21 cellular contexts compared by ENCODE assay signal in the genomic region with DNA sequence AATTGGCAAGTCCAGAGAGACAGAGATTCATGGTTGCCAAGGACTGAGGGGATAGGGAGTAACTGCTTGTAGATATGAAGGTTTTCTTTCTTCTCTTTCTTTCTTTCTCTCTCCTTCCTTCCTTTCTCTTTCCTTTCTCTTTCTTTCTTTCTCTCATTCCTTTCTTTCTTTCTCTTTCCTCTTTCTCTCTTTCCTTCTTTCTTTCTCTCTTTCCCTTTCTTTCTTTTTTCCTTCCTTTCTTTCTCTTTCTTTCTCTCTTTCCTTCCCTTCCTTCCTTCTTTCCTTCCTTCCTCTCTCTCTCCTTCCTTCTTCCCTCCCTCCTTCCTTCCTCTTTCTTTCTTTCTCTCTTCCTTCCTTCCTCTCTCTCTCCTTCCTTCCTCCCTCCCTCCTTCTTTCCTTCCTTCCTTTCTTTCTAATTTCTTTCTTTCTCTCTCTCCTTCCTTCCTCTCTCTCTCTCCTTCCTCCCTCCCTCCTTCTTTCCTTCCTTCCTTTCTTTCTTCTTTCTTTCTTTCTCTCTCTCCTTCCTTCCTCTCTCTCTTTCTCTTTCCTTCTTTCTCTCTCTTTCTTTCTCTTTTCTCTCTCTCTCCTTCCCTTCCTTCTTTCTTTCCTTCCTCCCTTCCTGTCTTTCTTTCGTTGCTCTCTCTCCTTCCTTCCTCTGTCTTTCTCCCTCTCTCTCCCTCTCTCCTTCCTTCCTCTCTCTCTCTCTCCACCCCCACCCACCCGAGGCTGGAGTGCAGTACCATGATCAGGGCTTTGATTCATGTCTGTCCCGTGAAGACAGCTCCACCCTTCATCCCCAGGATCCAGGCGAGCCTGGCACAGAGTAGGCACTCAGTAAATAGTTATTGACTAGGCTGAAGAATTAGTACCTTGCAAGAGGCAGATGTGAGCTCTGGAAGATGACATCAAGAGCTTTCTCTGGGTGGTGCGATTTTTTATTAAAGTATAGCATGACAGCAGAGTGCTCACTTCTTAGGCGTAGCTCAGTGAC. TPM values are rescaled to one million over a fixed set of nuclear protein-coding genes. Genes with fewer than 3 reads are reported as not detected.
A peak's percentile ranks its signal among the peaks of the same experiment; 100 is the strongest.
DNase-seq lines count a peak whose midpoint lies in the region; ATAC-seq, FAIRE-seq and TF ChIP-seq lines count a peak whose summit lies in the region.
"Had no signal": no experiment of that assay in that cellular context is flagged by ENCODE, and none has a peak within 500 bp of the region (broad histone marks: within the 10 kb centered on the region; RNA-seq: fewer than 3 reads in every experiment).

No MANE protein-coding gene starts in this region.

- POLR2A ChIA-PET in A549 (lab: Yijun Ruan, JAX): no interaction called here
- POLR2A ChIA-PET in HepG2 (lab: Yijun Ruan, JAX): no interaction called here

- intact Hi-C loops in HepG2 (cut with micrococcal nuclease; ENCODE audit: unreplicated experiment): no loop called here
- intact Hi-C loops in lower leg skin (cut with DNase I; ENCODE audit: low total_unique reads): no loop called here

- no peak for DNase-seq in A549 (ENCODE audit: low read depth in 1 of 2, low spot score in 1 of 2)
- peak; percentile 14 for DNase-seq in HT-29 (ENCODE audit: low spot score)
- DNase-seq in HepG2 (ENCODE audit: low spot score): no peak
- no peak for DNase-seq in natural killer cell treated with Interleukin-12 subunit alpha and Interleukin-12 subunit beta and Interleukin-15 and Interleukin-18, amount 100 ng/mL, for 72 hours (ENCODE audit: low spot score)
- DNase-seq in lower leg skin (ENCODE audit: low spot score in 2 of 2): no peak
- DNase-seq: CD4-positive, CD25-positive, alpha-beta regulatory T cell; MG63; NCI-H1105; NCI-H1694 treated with DMSO at 0.1 percent for 48 hours; NCI-H2171; NCI-H446 treated with DMSO at 0.1 percent for 48 hours; NCI-H82; SK-N-SH had no signal

- no peak overlapping the region for H3K27ac ChIP-seq in A549
- no peak overlapping the region for H3K27ac ChIP-seq in HepG2 (ENCODE audit: extremely low read length, insufficient read depth, low read length)
- H3K27ac ChIP-seq: HL-60, KMS-11 had no signal

- H3K4me1 ChIP-seq in A549: peaks cover 2% of the 10 kb centered on the region; the same call in 1 of the 3 replicates
- peaks cover 31% of the 10 kb centered on the region for H3K4me1 ChIP-seq in HepG2 (ENCODE audit: insufficient read depth, low read length)

- TF ChIP-seq POLR2A in A549 (IDR thresholded peaks at IDR 0.05; ENCODE audit: low read length) (no peak), HepG2 (IDR thresholded peaks at IDR 0.05; ENCODE audit: insufficient read depth in 1 of 2, low read depth in 2 of 2, low read length in 2 of 2) (no peak), lower leg skin (IDR thresholded peaks at IDR 0.05) (no peak)

- BruUV-seq in HepG2 (replicated peaks; lab: Mats Ljungman, UMichigan): no TSS peak

- FAIRE-seq in A549 (lab: Jason Lieb, UNC) (no peak), HepG2 (lab: Jason Lieb, UNC) (no peak)
- FAIRE-seq: G401.6, GM12891 had no signal

- no peaks in the 10 kb centered on the region for H3K36me3 ChIP-seq in HepG2 (replicated peaks in 1 of 2; ENCODE audit: control insufficient read depth in 1 of 2, insufficient read depth in 2 of 2, low read length in 2 of 2)
- H3K36me3 ChIP-seq: MG63 had no signal

- no peaks in the 10 kb centered on the region for H3K79me2 ChIP-seq in HepG2 (ENCODE audit: insufficient read depth, low read length)

- in situ Hi-C loops in HepG2 (cut with HindIII; ENCODE audit: extremely low pct_ligation_motif_present, low pct_unique_long_range_greater_than_20kb): no loop called here

- H3K4me2 ChIP-seq in A549: peak overlapping the region; percentile 5; the same call in 1 of the 3 replicates
- no peak overlapping the region for H3K4me2 ChIP-seq in HepG2 (ENCODE audit: low read depth, low read length)
- H3K4me2 ChIP-seq: KMS-11, SK-N-SH had no signal

- H3K36me3 Mint-ChIP-seq in natural killer cell treated with Interleukin-12 subunit alpha and Interleukin-12 subunit beta and Interleukin-15 and Interleukin-18, amount 100 ng/mL, for 72 hours: no peaks in the 10 kb centered on the region
- H3K36me3 Mint-ChIP-seq: CD4-positive, CD25-positive, alpha-beta regulatory T cell had no signal

- TF ChIP-seq RAD21 in A549 (conservative IDR thresholded peaks at IDR 0.05 in 1 of 2, IDR thresholded peaks at IDR 0.05 in 1 of 2) (no peak), HepG2 (CRISPR knock-in tag; IDR thresholded peaks at IDR 0.05) (no peak)

- no peak overlapping the region for H3K9ac ChIP-seq in HepG2 (ENCODE audit: insufficient read depth, low read depth, low read length)
- H3K9ac ChIP-seq: KMS-11, SK-N-SH had no signal

- TF ChIP-seq EP300 in A549 (IDR thresholded peaks at IDR 0.05) (no peak), HepG2 (IDR thresholded peaks at IDR 0.05; ENCODE audit: low read depth in 2 of 2, low read length in 2 of 2) (no peak), HepG2 (CRISPR knock-in tag; IDR thresholded peaks at IDR 0.05; ENCODE audit: borderline replicate concordance) (no peak)

- no peak overlapping the region for H3K27ac Mint-ChIP-seq in natural killer cell treated with Interleukin-12 subunit alpha and Interleukin-12 subunit beta and Interleukin-15 and Interleukin-18, amount 100 ng/mL, for 72 hours
- H3K27ac Mint-ChIP-seq: CD4-positive, CD25-positive, alpha-beta regulatory T cell had no signal

- no peaks in the 10 kb centered on the region for H3K9me3 Mint-ChIP-seq in natural killer cell treated with Interleukin-12 subunit alpha and Interleukin-12 subunit beta and Interleukin-15 and Interleukin-18, amount 100 ng/mL, for 72 hours

- H3K27me3 Mint-ChIP-seq in natural killer cell treated with Interleukin-12 subunit alpha and Interleukin-12 subunit beta and Interleukin-15 and Interleukin-18, amount 100 ng/mL, for 72 hours: no peaks in the 10 kb centered on the region

- H4K20me1 ChIP-seq in HepG2 (ENCODE audit: insufficient read depth, low read length): no peaks in the 10 kb centered on the region

- CTCF ChIA-PET in A549 (lab: Yijun Ruan, JAX): interaction anchor here (1.1 to 43.0 kb wide), 4 partner anchors 10 to 42 kb away, joined by 6 to 2512 read pairs (median 232); a partner anchor contains a TSS
- CTCF ChIA-PET in HepG2 (lab: Yijun Ruan, JAX; ENCODE audit: low intra/inter-chr PET ratio, low total read pairs): no interaction called here

- no peak for TF ChIP-seq CTCF in A549 (IDR thresholded peaks at IDR 0.05)
- TF ChIP-seq CTCF in HepG2 (CRISPR knock-in tag; IDR thresholded peaks at IDR 0.05): no peak
- no peak for TF ChIP-seq CTCF in lower leg skin (IDR thresholded peaks at IDR 0.05)

- H3K4me3 ChIP-seq in A549: no peak overlapping the region
- H3K4me3 ChIP-seq in HepG2 (replicated peaks in 1 of 3; ENCODE audit: insufficient read depth in 1 of 3, low read depth in 2 of 3, low read length in 3 of 3): no peak overlapping the region
- no peak overlapping the region for H3K4me3 ChIP-seq in lower leg skin (ENCODE audit: low read depth, poor library complexity, severe bottlenecking)
- H3K4me3 ChIP-seq: MG63 had no signal

- H2AFZ ChIP-seq in HepG2 (ENCODE audit: low read length): no peak overlapping the region

- H3K4me1 Mint-ChIP-seq in natural killer cell treated with Interleukin-12 subunit alpha and Interleukin-12 subunit beta and Interleukin-15 and Interleukin-18, amount 100 ng/mL, for 72 hours (ENCODE audit: low read depth in 2 of 2): no peaks in the 10 kb centered on the region
- H3K4me1 Mint-ChIP-seq: CD4-positive, CD25-positive, alpha-beta regulatory T cell had no signal

- H3K9me3 ChIP-seq in A549 (no peaks in the 10 kb centered on the region), HepG2 (ENCODE audit: low read length) (no peaks in the 10 kb centered on the region)
- H3K9me3 ChIP-seq: SK-N-SH had no signal

- peaks cover 3 to 16% of the 10 kb centered on the region in 2 experiments; a peak in 3 of 5 replicates for H3K27me3 ChIP-seq in HepG2 (ENCODE audit: control insufficient read depth in 1 of 2, insufficient read depth in 2 of 2, low read length in 2 of 2)
- H3K27me3 ChIP-seq: MG63 had no signal

- peak; percentile 43 to 51; a peak in 4 of 6 replicates for ATAC-seq in A549
- no peak for ATAC-seq in HepG2
- no peak for ATAC-seq in natural killer cell treated with Interleukin-12 subunit alpha and Interleukin-12 subunit beta and Interleukin-15 and Interleukin-18, amount 100 ng/mL, for 72 hours
- no peak for ATAC-seq in GM19324 (IDR thresholded peaks at IDR 0.05; ENCODE audit: low FRiP score, unreplicated experiment)
- ATAC-seq: Panc1, Right ventricle myocardium inferior had no signal

- 22% methylated on average over 6 of the region's 6 CpGs for WGBS in A549 (ENCODE audit: missing lambda C conversion rate)
- 13% methylated on average over 6 of the region's 6 CpGs for WGBS in HepG2 (ENCODE audit: low lambda C conversion rate)
- WGBS in lower leg skin, 2 donors: 35 to 39% methylated on average over 6 of the region's 6 CpGs

- H3K4me3 Mint-ChIP-seq in natural killer cell treated with Interleukin-12 subunit alpha and Interleukin-12 subunit beta and Interleukin-15 and Interleukin-18, amount 100 ng/mL, for 72 hours: no peak overlapping the region
- H3K4me3 Mint-ChIP-seq: CD4-positive, CD25-positive, alpha-beta regulatory T cell had no signal

RNA-seq across cellular contexts. Expression of a gene that starts 24.3 kb away (rescaled TPM):
- polyA plus RNA-seq in A549 (2011; rRNA removed) (not detected in 2 replicates), A549 (2017; fragmentation: RNase III; extraction: RNeasy Plus Mini Kit Qiagen cat#74134 plus additional on column Dnase treatment) (0.12 TPM in 1 of 3 replicates, not detected in the others), HepG2 (2011; rRNA removed) (not detected in 2 replicates)
- polyA plus RNA-seq in A549 (2012; cell fraction: cytosol; rRNA removed): 0.04 and 0.05 TPM in 2 replicates
- 0.07 TPM in 1 of 2 replicates, not detected in the other for polyA plus RNA-seq in A549 (2012; cell fraction: nucleus; rRNA removed)
- not detected in 2 replicates for polyA minus RNA-seq in A549 (2011; rRNA and poly(A)+ RNA removed)
- total RNA-seq in HT-29 (2014; rRNA removed; shearing (Covaris generic)): not detected in 2 replicates
- total RNA-seq in HepG2 (2016; rRNA removed; fragmentation: Illumina TruSeq; extraction: Trizol) (not detected in 2 replicates), lower leg skin (not detected)
- total RNA-seq in HepG2 (2016; cell fraction: cytosol; rRNA removed; fragmentation: Illumina TruSeq; extraction: Trizol; ENCODE audit: low read depth): not detected in 2 replicates
- not detected in 2 replicates for total RNA-seq in HepG2 (2016; cell fraction: insoluble cytoplasmic fraction; rRNA removed; fragmentation: Illumina TruSeq; extraction: Trizol)
- total RNA-seq in HepG2 (2016; cell fraction: membrane; rRNA removed; fragmentation: Illumina TruSeq; extraction: Trizol): not detected in 2 replicates
- total RNA-seq in HepG2 (2016; cell fraction: nucleus; rRNA removed; fragmentation: Illumina TruSeq; extraction: Trizol): not detected in 2 replicates
- not detected in 2 replicates for polyA plus RNA-seq in HepG2 (2011; cell fraction: cytosol; rRNA removed)
- not detected in 2 replicates for polyA plus RNA-seq in HepG2 (2011; cell fraction: nucleus; rRNA removed)
- polyA plus RNA-seq in HepG2 (2012): 0.11 TPM in 1 of 2 replicates, not detected in the other
- polyA plus RNA-seq in HepG2 (2016; cell fraction: cytosol; fragmentation: Illumina TruSeq; extraction: Trizol; ENCODE audit: low read depth): not detected in 2 replicates
- not detected in 2 replicates for polyA plus RNA-seq in HepG2 (2016; cell fraction: insoluble cytoplasmic fraction; fragmentation: Illumina TruSeq; extraction: Trizol; ENCODE audit: low read depth)
- polyA plus RNA-seq in HepG2 (2016; cell fraction: membrane; fragmentation: Illumina TruSeq; extraction: Trizol; ENCODE audit: low read depth): not detected in 2 replicates
- not detected in 2 replicates for polyA plus RNA-seq in HepG2 (2016; cell fraction: nucleus; fragmentation: Illumina TruSeq; extraction: Trizol; ENCODE audit: insufficient read depth, low read depth)
- polyA minus RNA-seq in HepG2 (2011; rRNA and poly(A)+ RNA removed; ENCODE audit: low replicate concordance): not detected in 2 replicates
- not detected in 2 replicates for polyA minus RNA-seq in HepG2 (2011; cell fraction: cytosol; rRNA and poly(A)+ RNA removed)
- not detected in 2 replicates for polyA minus RNA-seq in HepG2 (2011; cell fraction: nucleus; rRNA and poly(A)+ RNA removed)
- total RNA-seq in natural killer cell treated with Interleukin-12 subunit alpha and Interleukin-12 subunit beta and Interleukin-15 and Interleukin-18, amount 100 ng/mL, for 72 hours: not detected
- total RNA-seq: A673; CD4-positive, CD25-positive, alpha-beta regulatory T cell; Right ventricle myocardium inferior had no signal
- polyA plus RNA-seq: CD4-positive, CD25-positive, alpha-beta regulatory T cell; SK-N-SH had no signal

RNA-seq across cellular contexts. Expression of a gene that starts 32.8 kb away (rescaled TPM):
- polyA plus RNA-seq in A549 (2011; rRNA removed) (3,076 and 3,452 TPM in 2 replicates), A549 (2017; fragmentation: RNase III; extraction: RNeasy Plus Mini Kit Qiagen cat#74134 plus additional on column Dnase treatment) (2,179 to 2,449 TPM (median 2,307 TPM) in 3 replicates), HepG2 (2011; rRNA removed) (2,935 and 3,116 TPM in 2 replicates)
- polyA plus RNA-seq in A549 (2012; cell fraction: cytosol; rRNA removed): 3,719 and 4,748 TPM in 2 replicates
- 1,546 and 2,457 TPM in 2 replicates for polyA plus RNA-seq in A549 (2012; cell fraction: nucleus; rRNA removed)
- 258 and 279 TPM in 2 replicates for polyA minus RNA-seq in A549 (2011; rRNA and poly(A)+ RNA removed)
- total RNA-seq in HT-29 (2014; rRNA removed; shearing (Covaris generic)): 3,028 and 3,073 TPM in 2 replicates
- total RNA-seq in HepG2 (2016; rRNA removed; fragmentation: Illumina TruSeq; extraction: Trizol) (2,153 and 2,627 TPM in 2 replicates), lower leg skin (1,000 to 10,000 TPM; 2,721 to 5,210 (median 3,159) TPM)
- total RNA-seq in HepG2 (2016; cell fraction: cytosol; rRNA removed; fragmentation: Illumina TruSeq; extraction: Trizol; ENCODE audit: low read depth): 3,385 and 3,407 TPM in 2 replicates
- 2,139 and 2,989 TPM in 2 replicates for total RNA-seq in HepG2 (2016; cell fraction: insoluble cytoplasmic fraction; rRNA removed; fragmentation: Illumina TruSeq; extraction: Trizol)
- 3,807 and 4,143 TPM in 2 replicates for total RNA-seq in HepG2 (2016; cell fraction: membrane; rRNA removed; fragmentation: Illumina TruSeq; extraction: Trizol)
- total RNA-seq in HepG2 (2016; cell fraction: nucleus; rRNA removed; fragmentation: Illumina TruSeq; extraction: Trizol): 683 and 708 TPM in 2 replicates
- polyA plus RNA-seq in HepG2 (2011; cell fraction: cytosol; rRNA removed): 2,953 and 3,054 TPM in 2 replicates
- 616 and 803 TPM in 2 replicates for polyA plus RNA-seq in HepG2 (2011; cell fraction: nucleus; rRNA removed)
- 2,083 and 2,112 TPM in 2 replicates for polyA plus RNA-seq in HepG2 (2012)
- polyA plus RNA-seq in HepG2 (2016; cell fraction: cytosol; fragmentation: Illumina TruSeq; extraction: Trizol; ENCODE audit: low read depth): 3,684 and 3,704 TPM in 2 replicates
- polyA plus RNA-seq in HepG2 (2016; cell fraction: insoluble cytoplasmic fraction; fragmentation: Illumina TruSeq; extraction: Trizol; ENCODE audit: low read depth): 2,597 and 2,813 TPM in 2 replicates
- 3,334 and 3,770 TPM in 2 replicates for polyA plus RNA-seq in HepG2 (2016; cell fraction: membrane; fragmentation: Illumina TruSeq; extraction: Trizol; ENCODE audit: low read depth)
- polyA plus RNA-seq in HepG2 (2016; cell fraction: nucleus; fragmentation: Illumina TruSeq; extraction: Trizol; ENCODE audit: insufficient read depth, low read depth): 1,227 and 1,286 TPM in 2 replicates
- 387 and 1,363 TPM in 2 replicates for polyA minus RNA-seq in HepG2 (2011; rRNA and poly(A)+ RNA removed; ENCODE audit: low replicate concordance)
- polyA minus RNA-seq in HepG2 (2011; cell fraction: cytosol; rRNA and poly(A)+ RNA removed): 205 and 223 TPM in 2 replicates
- 118 and 163 TPM in 2 replicates for polyA minus RNA-seq in HepG2 (2011; cell fraction: nucleus; rRNA and poly(A)+ RNA removed)
- 1,000 to 10,000 TPM in 1 of 2 donors, 100 to 1,000 TPM in 1; 983 to 1,578 TPM for total RNA-seq in natural killer cell treated with Interleukin-12 subunit alpha and Interleukin-12 subunit beta and Interleukin-15 and Interleukin-18, amount 100 ng/mL, for 72 hours

RNA-seq across cellular contexts. Expression of a gene that starts 33.0 kb away (rescaled TPM):
- polyA plus RNA-seq in A549 (2011; rRNA removed) (44.9 and 62.8 TPM in 2 replicates), A549 (2017; fragmentation: RNase III; extraction: RNeasy Plus Mini Kit Qiagen cat#74134 plus additional on column Dnase treatment) (59.4 to 65.6 TPM (median 59.9 TPM) in 3 replicates), HepG2 (2011; rRNA removed) (23.6 and 29.9 TPM in 2 replicates)
- 56.5 and 64.9 TPM in 2 replicates for polyA plus RNA-seq in A549 (2012; cell fraction: cytosol; rRNA removed)
- polyA plus RNA-seq in A549 (2012; cell fraction: nucleus; rRNA removed): 35.2 and 46.8 TPM in 2 replicates
- polyA minus RNA-seq in A549 (2011; rRNA and poly(A)+ RNA removed): 13.2 and 17.5 TPM in 2 replicates
- total RNA-seq in HT-29 (2014; rRNA removed; shearing (Covaris generic)): 66.9 and 76.1 TPM in 2 replicates
- total RNA-seq in HepG2 (2016; rRNA removed; fragmentation: Illumina TruSeq; extraction: Trizol) (33.8 and 35.4 TPM in 2 replicates), lower leg skin (10 to 100 TPM; 34.8 to 45.5 (median 42.3) TPM)
- total RNA-seq in HepG2 (2016; cell fraction: cytosol; rRNA removed; fragmentation: Illumina TruSeq; extraction: Trizol; ENCODE audit: low read depth): 21.4 and 25.6 TPM in 2 replicates
- 32.9 and 34.8 TPM in 2 replicates for total RNA-seq in HepG2 (2016; cell fraction: insoluble cytoplasmic fraction; rRNA removed; fragmentation: Illumina TruSeq; extraction: Trizol)
- 37.4 and 43.6 TPM in 2 replicates for total RNA-seq in HepG2 (2016; cell fraction: membrane; rRNA removed; fragmentation: Illumina TruSeq; extraction: Trizol)
- 17.1 and 19.2 TPM in 2 replicates for total RNA-seq in HepG2 (2016; cell fraction: nucleus; rRNA removed; fragmentation: Illumina TruSeq; extraction: Trizol)
- 24.8 and 25.8 TPM in 2 replicates for polyA plus RNA-seq in HepG2 (2011; cell fraction: cytosol; rRNA removed)
- 14.2 and 16.9 TPM in 2 replicates for polyA plus RNA-seq in HepG2 (2011; cell fraction: nucleus; rRNA removed)
- 23.8 and 28.3 TPM in 2 replicates for polyA plus RNA-seq in HepG2 (2012)
- 38.1 and 45.8 TPM in 2 replicates for polyA plus RNA-seq in HepG2 (2016; cell fraction: cytosol; fragmentation: Illumina TruSeq; extraction: Trizol; ENCODE audit: low read depth)
- 52.1 and 52.2 TPM in 2 replicates for polyA plus RNA-seq in HepG2 (2016; cell fraction: insoluble cytoplasmic fraction; fragmentation: Illumina TruSeq; extraction: Trizol; ENCODE audit: low read depth)
- 48.0 and 55.5 TPM in 2 replicates for polyA plus RNA-seq in HepG2 (2016; cell fraction: membrane; fragmentation: Illumina TruSeq; extraction: Trizol; ENCODE audit: low read depth)
- polyA plus RNA-seq in HepG2 (2016; cell fraction: nucleus; fragmentation: Illumina TruSeq; extraction: Trizol; ENCODE audit: insufficient read depth, low read depth): 58.5 and 61.4 TPM in 2 replicates
- 9.0 and 35.1 TPM in 2 replicates for polyA minus RNA-seq in HepG2 (2011; rRNA and poly(A)+ RNA removed; ENCODE audit: low replicate concordance)
- 8.1 and 9.9 TPM in 2 replicates for polyA minus RNA-seq in HepG2 (2011; cell fraction: cytosol; rRNA and poly(A)+ RNA removed)
- 10.1 and 10.8 TPM in 2 replicates for polyA minus RNA-seq in HepG2 (2011; cell fraction: nucleus; rRNA and poly(A)+ RNA removed)
- 100 to 1,000 TPM; 215 to 218 TPM for total RNA-seq in natural killer cell treated with Interleukin-12 subunit alpha and Interleukin-12 subunit beta and Interleukin-15 and Interleukin-18, amount 100 ng/mL, for 72 hours

RNA-seq across cellular contexts. Expression of a gene that starts 52.0 kb away (rescaled TPM):
- polyA plus RNA-seq in A549 (2011; rRNA removed) (8.2 and 11.8 TPM in 2 replicates), A549 (2017; fragmentation: RNase III; extraction: RNeasy Plus Mini Kit Qiagen cat#74134 plus additional on column Dnase treatment) (11.3 to 16.2 TPM (median 14.5 TPM) in 3 replicates), HepG2 (2011; rRNA removed) (0.01 and 0.04 TPM in 2 replicates)
- polyA plus RNA-seq in A549 (2012; cell fraction: cytosol; rRNA removed): 6.8 and 12.1 TPM in 2 replicates
- polyA plus RNA-seq in A549 (2012; cell fraction: nucleus; rRNA removed): 14.9 and 16.6 TPM in 2 replicates
- polyA minus RNA-seq in A549 (2011; rRNA and poly(A)+ RNA removed): 10.8 and 11.7 TPM in 2 replicates
- 0.21 TPM in 1 of 2 replicates, not detected in the other for total RNA-seq in HT-29 (2014; rRNA removed; shearing (Covaris generic))
- total RNA-seq in HepG2 (2016; rRNA removed; fragmentation: Illumina TruSeq; extraction: Trizol) (0.02 TPM in 1 of 2 replicates, not detected in the other), lower leg skin (10 to 100 TPM; 13.7 to 33.1 (median 25.7) TPM)
- under 0.01 and 0.09 TPM in 2 replicates for total RNA-seq in HepG2 (2016; cell fraction: cytosol; rRNA removed; fragmentation: Illumina TruSeq; extraction: Trizol; ENCODE audit: low read depth)
- total RNA-seq in HepG2 (2016; cell fraction: insoluble cytoplasmic fraction; rRNA removed; fragmentation: Illumina TruSeq; extraction: Trizol): 0.02 TPM in 1 of 2 replicates, not detected in the other
- 0.03 TPM in 2 replicates for total RNA-seq in HepG2 (2016; cell fraction: membrane; rRNA removed; fragmentation: Illumina TruSeq; extraction: Trizol)
- 0.06 and 0.09 TPM in 2 replicates for total RNA-seq in HepG2 (2016; cell fraction: nucleus; rRNA removed; fragmentation: Illumina TruSeq; extraction: Trizol)
- polyA plus RNA-seq in HepG2 (2011; cell fraction: cytosol; rRNA removed): 0.03 and 0.04 TPM in 2 replicates
- 0.02 and 0.05 TPM in 2 replicates for polyA plus RNA-seq in HepG2 (2011; cell fraction: nucleus; rRNA removed)
- polyA plus RNA-seq in HepG2 (2012): 0.01 TPM in 1 of 2 replicates, not detected in the other
- not detected in 2 replicates for polyA plus RNA-seq in HepG2 (2016; cell fraction: cytosol; fragmentation: Illumina TruSeq; extraction: Trizol; ENCODE audit: low read depth)
- polyA plus RNA-seq in HepG2 (2016; cell fraction: insoluble cytoplasmic fraction; fragmentation: Illumina TruSeq; extraction: Trizol; ENCODE audit: low read depth): 0.03 TPM in 1 of 2 replicates, not detected in the other
- polyA plus RNA-seq in HepG2 (2016; cell fraction: membrane; fragmentation: Illumina TruSeq; extraction: Trizol; ENCODE audit: low read depth): not detected in 2 replicates
- 0.07 TPM in 1 of 2 replicates, not detected in the other for polyA plus RNA-seq in HepG2 (2016; cell fraction: nucleus; fragmentation: Illumina TruSeq; extraction: Trizol; ENCODE audit: insufficient read depth, low read depth)
- 0.08 and 2.8 TPM in 2 replicates for polyA minus RNA-seq in HepG2 (2011; rRNA and poly(A)+ RNA removed; ENCODE audit: low replicate concordance)
- polyA minus RNA-seq in HepG2 (2011; cell fraction: cytosol; rRNA and poly(A)+ RNA removed): 0.09 and 0.30 TPM in 2 replicates
- 0.12 and 0.26 TPM in 2 replicates for polyA minus RNA-seq in HepG2 (2011; cell fraction: nucleus; rRNA and poly(A)+ RNA removed)
- total RNA-seq in natural killer cell treated with Interleukin-12 subunit alpha and Interleukin-12 subunit beta and Interleukin-15 and Interleukin-18, amount 100 ng/mL, for 72 hours: not detected
- total RNA-seq: CD4-positive, CD25-positive, alpha-beta regulatory T cell had no signal
- polyA plus RNA-seq: CD4-positive, CD25-positive, alpha-beta regulatory T cell had no signal

RNA-seq across cellular contexts. Expression of a gene that starts 57.9 kb away (rescaled TPM):
- 3.3 and 4.1 TPM in 2 replicates for polyA plus RNA-seq in A549 (2011; rRNA removed)
- 1.1 and 1.3 TPM in 2 replicates for polyA plus RNA-seq in A549 (2012; cell fraction: cytosol; rRNA removed)
- polyA plus RNA-seq in A549 (2012; cell fraction: nucleus; rRNA removed): 4.7 and 6.2 TPM in 2 replicates
- polyA plus RNA-seq in A549 (2017; fragmentation: RNase III; extraction: RNeasy Plus Mini Kit Qiagen cat#74134 plus additional on column Dnase treatment): 1.7 to 1.8 TPM (median 1.7 TPM) in 3 replicates
- 9.3 and 15.1 TPM in 2 replicates for polyA minus RNA-seq in A549 (2011; rRNA and poly(A)+ RNA removed)
- total RNA-seq in HT-29 (2014; rRNA removed; shearing (Covaris generic)): 3.4 and 4.7 TPM in 2 replicates
- total RNA-seq in HepG2 (2016; rRNA removed; fragmentation: Illumina TruSeq; extraction: Trizol): 31.5 and 50.9 TPM in 2 replicates
- 10.7 and 12.1 TPM in 2 replicates for total RNA-seq in HepG2 (2016; cell fraction: cytosol; rRNA removed; fragmentation: Illumina TruSeq; extraction: Trizol; ENCODE audit: low read depth)
- 28.3 and 52.2 TPM in 2 replicates for total RNA-seq in HepG2 (2016; cell fraction: insoluble cytoplasmic fraction; rRNA removed; fragmentation: Illumina TruSeq; extraction: Trizol)
- total RNA-seq in HepG2 (2016; cell fraction: membrane; rRNA removed; fragmentation: Illumina TruSeq; extraction: Trizol): 36.7 and 36.8 TPM in 2 replicates
- total RNA-seq in HepG2 (2016; cell fraction: nucleus; rRNA removed; fragmentation: Illumina TruSeq; extraction: Trizol): 24.3 and 28.3 TPM in 2 replicates
- 19.7 and 28.1 TPM in 2 replicates for polyA plus RNA-seq in HepG2 (2011; rRNA removed)
- polyA plus RNA-seq in HepG2 (2011; cell fraction: cytosol; rRNA removed): 15.0 and 17.4 TPM in 2 replicates
- polyA plus RNA-seq in HepG2 (2011; cell fraction: nucleus; rRNA removed): 18.1 and 19.3 TPM in 2 replicates
- polyA plus RNA-seq in HepG2 (2012): 12.1 and 12.8 TPM in 2 replicates
- polyA plus RNA-seq in HepG2 (2016; cell fraction: cytosol; fragmentation: Illumina TruSeq; extraction: Trizol; ENCODE audit: low read depth): 4.2 and 4.9 TPM in 2 replicates
- polyA plus RNA-seq in HepG2 (2016; cell fraction: insoluble cytoplasmic fraction; fragmentation: Illumina TruSeq; extraction: Trizol; ENCODE audit: low read depth): 20.4 and 24.5 TPM in 2 replicates
- 8.8 and 10.3 TPM in 2 replicates for polyA plus RNA-seq in HepG2 (2016; cell fraction: membrane; fragmentation: Illumina TruSeq; extraction: Trizol; ENCODE audit: low read depth)
- 21.9 and 25.3 TPM in 2 replicates for polyA plus RNA-seq in HepG2 (2016; cell fraction: nucleus; fragmentation: Illumina TruSeq; extraction: Trizol; ENCODE audit: insufficient read depth, low read depth)
- 13.7 and 123 TPM in 2 replicates for polyA minus RNA-seq in HepG2 (2011; rRNA and poly(A)+ RNA removed; ENCODE audit: low replicate concordance)
- 35.0 and 40.7 TPM in 2 replicates for polyA minus RNA-seq in HepG2 (2011; cell fraction: cytosol; rRNA and poly(A)+ RNA removed)
- polyA minus RNA-seq in HepG2 (2011; cell fraction: nucleus; rRNA and poly(A)+ RNA removed): 26.1 and 27.2 TPM in 2 replicates
- total RNA-seq in natural killer cell treated with Interleukin-12 subunit alpha and Interleukin-12 subunit beta and Interleukin-15 and Interleukin-18, amount 100 ng/mL, for 72 hours: 1 to 10 TPM; 2.0 to 3.8 TPM
- 1 to 10 TPM; 3.0 to 4.9 (median 3.8) TPM for total RNA-seq in lower leg skin
- polyA plus RNA-seq: CD4-positive, CD25-positive, alpha-beta regulatory T cell had no signal

Comparison
In these comparisons a context has a peak if more than half of its experiments do, and no peak if none do; other contexts are left out.
1. ATAC-seq: peak in A549 (2 of 2); none in HepG2 (single experiment), natural killer cell treated with Interleukin-12 subunit alpha and Interleukin-12 subunit beta and Interleukin-15 and Interleukin-18, amount 100 ng/mL, for 72 hours (0 of 2) and GM19324 (single experiment).